21 cellular contexts compared by ENCODE assay signal in genomic region chr4:6596948-6597347, GRCh38.
"Had no signal": no experiment of that assay in that cellular context is flagged by ENCODE, and none has a peak within 500 bp of the region (broad histone marks: within the 10 kb centered on the region; RNA-seq: fewer than 3 reads in every experiment).

No MANE protein-coding gene starts in this region.

- ATAC-seq: left colon; left lung; natural killer cell; sciatic nerve; stimulated activated effector memory CD8-positive, alpha-beta T cell treated with anti-CD3 and anti-CD28 coated beads, Interleukin-12 subunit alpha, Interleukin-12 subunit beta, amount 100 ng/mL, for 72 hours had no signal

- H3K4me2 ChIP-seq: neural progenitor cell had no signal

- H3K4me3 ChIP-seq: left lung, lung, neural progenitor cell, ovary, right atrium auricular region, skin epidermis, suprapubic skin, tibial nerve, uterus had no signal

- H3K36me3 ChIP-seq: neural progenitor cell, ovary, uterus had no signal

- H3K27ac ChIP-seq: left lung, neural progenitor cell, ovary, right atrium auricular region, skin epidermis, suprapubic skin, tibial nerve, uterus had no signal

- H3K9ac ChIP-seq: neural progenitor cell had no signal

- H3K27me3 ChIP-seq: left lung, neural progenitor cell, ovary, right atrium auricular region, suprapubic skin, tibial nerve, uterus had no signal

- DNase-seq: hippocampal formation; left colon; left lung; mesendoderm; naive B cell; natural killer cell; nephron progenitor cell; ovary; stimulated activated CD4-positive, alpha-beta T cell treated with anti-CD3 and anti-CD28 coated beads, Interleukin-12 subunit alpha, Interleukin-12 subunit beta, amount 100 ng/mL, for 4 hours; stimulated activated CD4-positive, alpha-beta T cell treated with anti-CD3 and anti-CD28 coated beads, Interleukin-4, amount 100 ng/mL, for 24 hours; stimulated activated naive CD4-positive, alpha-beta T cell; uterus had no signal

- H2AFZ ChIP-seq: neural progenitor cell had no signal

- H3K9me3 ChIP-seq: left lung, right atrium auricular region, suprapubic skin, uterus had no signal

- FAIRE-seq: keratinocyte had no signal

- H3K4me1 ChIP-seq: left lung, neural progenitor cell, right atrium auricular region, suprapubic skin, tibial nerve, uterus had no signal
